10 cellular contexts compared by ENCODE assay signal in the genomic region with DNA sequence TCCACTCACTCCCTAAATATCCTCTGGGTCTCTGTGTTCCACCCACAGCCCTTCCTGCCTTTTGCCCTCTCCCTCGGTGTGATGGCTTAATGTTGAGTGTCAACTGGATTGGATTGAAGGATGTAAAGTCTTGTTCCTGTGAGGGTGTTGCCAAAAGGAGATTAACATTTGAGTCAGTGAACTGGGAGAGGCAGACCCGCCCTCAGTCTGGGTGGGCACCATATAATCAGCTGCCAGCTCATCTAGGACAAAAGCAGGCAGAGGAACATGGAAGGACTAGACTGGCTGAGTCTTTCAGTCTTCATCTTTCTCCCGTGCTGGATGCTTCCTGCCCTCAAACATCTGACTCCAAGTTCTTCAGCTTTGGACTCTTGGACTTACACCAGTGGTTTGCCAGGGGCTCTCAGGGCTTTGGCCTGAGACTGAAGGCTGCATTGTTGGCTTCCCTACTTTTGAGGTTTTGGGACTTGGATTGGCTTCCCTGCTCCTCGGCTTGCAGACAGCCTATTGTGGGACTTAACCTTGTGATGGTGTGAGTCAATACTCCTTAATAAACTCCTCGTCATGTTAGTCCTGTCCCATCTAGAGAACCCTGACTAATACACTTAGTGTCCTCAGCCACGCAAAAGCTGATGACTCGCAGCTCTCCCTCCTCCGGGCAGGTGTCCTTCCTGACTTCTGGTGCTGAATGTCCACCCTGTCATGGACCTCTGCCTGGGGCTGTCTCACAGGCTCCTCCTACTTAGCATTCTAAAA. TPM values are rescaled to one million over a fixed set of nuclear protein-coding genes. Genes with fewer than 3 reads are reported as not detected.
DNase-seq lines count a peak whose midpoint lies in the region; ATAC-seq and TF ChIP-seq lines count a peak whose summit lies in the region.
"Had no signal": no experiment of that assay in that cellular context is flagged by ENCODE, and none has a peak within 500 bp of the region (broad histone marks: within the 10 kb centered on the region; RNA-seq: fewer than 3 reads in every experiment).

No MANE protein-coding gene starts in this region.

- H3K36me3 Mint-ChIP-seq in CD8-positive, alpha-beta memory T cell = peaks cover 22 to 58% (median 25%) of the 10 kb centered on the region in 3 donors
- H3K36me3 Mint-ChIP-seq in effector memory CD8-positive, alpha-beta T cell (ENCODE audit: insufficient read depth) = peaks cover 27% of the 10 kb centered on the region
- peaks cover 45% of the 10 kb centered on the region for H3K36me3 Mint-ChIP-seq in nephron progenitor cell (ENCODE audit: low read depth)

- H3K4me1 ChIP-seq in CD8-positive, alpha-beta memory T cell (ENCODE audit: insufficient read depth, low read length) = peaks cover 54% of the 10 kb centered on the region
- peaks cover 21% of the 10 kb centered on the region for H3K4me1 ChIP-seq in PC-3 (ENCODE audit: insufficient read depth, low read length)

- no TSS peak for BruUV-seq in PC-3 (replicated peaks; lab: Mats Ljungman, UMichigan)

- peak; percentile 78 for ATAC-seq in PC-3
- ATAC-seq in effector memory CD8-positive, alpha-beta T cell (replicated peaks) = no peak
- ATAC-seq: GM12878 had no signal

- no peaks in the 10 kb centered on the region for H3K9me3 ChIP-seq in CD8-positive, alpha-beta memory T cell (ENCODE audit: low read length)
- H3K9me3 ChIP-seq in PC-3 (ENCODE audit: low read length) = no peaks in the 10 kb centered on the region

- H3K27me3 Mint-ChIP-seq in CD8-positive, alpha-beta memory T cell = peaks cover 0 to 2% of the 10 kb centered on the region in 2 donors
- no peaks in the 10 kb centered on the region for H3K27me3 Mint-ChIP-seq in effector memory CD8-positive, alpha-beta T cell
- peaks cover 6% of the 10 kb centered on the region for H3K27me3 Mint-ChIP-seq in nephron progenitor cell (ENCODE audit: low read depth, poor library complexity)

- no peaks in the 10 kb centered on the region for H3K36me3 ChIP-seq in CD8-positive, alpha-beta memory T cell (ENCODE audit: insufficient read depth, low read length)
- H3K36me3 ChIP-seq in PC-3 (ENCODE audit: low read depth, low read length) = no peaks in the 10 kb centered on the region

- no peak for DNase-seq in CD8-positive, alpha-beta memory T cell
- DNase-seq in PC-3 = peak; percentile 84
- DNase-seq in effector memory CD8-positive, alpha-beta T cell = no peak
- no peak for DNase-seq in nephron progenitor cell
- no peak for DNase-seq in GM13976 (ENCODE audit: low spot score)
- DNase-seq in NCI-H2081 treated with DMSO at 0.1 percent for 48 hours (lab: John Stamatoyannopoulos, UW) = no peak
- DNase-seq in activated CD4-positive, CD25-positive, alpha-beta regulatory T cell (lab: John Stamatoyannopoulos, UW) = no peak
- DNase-seq in middle frontal gyrus (ENCODE audit: extremely low spot score, low spot score) = no peak
- DNase-seq: spleen had no signal

- H3K9me3 Mint-ChIP-seq in CD8-positive, alpha-beta memory T cell = no peaks in the 10 kb centered on the region
- H3K9me3 Mint-ChIP-seq in effector memory CD8-positive, alpha-beta T cell = no peaks in the 10 kb centered on the region
- H3K9me3 Mint-ChIP-seq in nephron progenitor cell = peaks cover 21% of the 10 kb centered on the region

- peak overlapping the region; percentile 20 to 75 (median 41) for H3K4me3 Mint-ChIP-seq in CD8-positive, alpha-beta memory T cell
- peak overlapping the region; percentile 55 to 65 for H3K4me3 Mint-ChIP-seq in effector memory CD8-positive, alpha-beta T cell
- H3K4me3 Mint-ChIP-seq in nephron progenitor cell = no peak overlapping the region

- TF ChIP-seq CTCF in PC-3 (conservative IDR thresholded peaks at IDR 0.05; ENCODE audit: low read depth, low read length) = no peak
- no peak for TF ChIP-seq CTCF in nephron progenitor cell (IDR thresholded peaks at IDR 0.05)
- no peak for TF ChIP-seq CTCF in GM13976 (IDR thresholded peaks at IDR 0.05; ENCODE audit: borderline replicate concordance, control extremely low read depth, extremely low read depth, insufficient read depth, missing control alignments)

- H3K27ac Mint-ChIP-seq in CD8-positive, alpha-beta memory T cell = peak overlapping the region; percentile 67 to 95 (median 88)
- peak overlapping the region; percentile 89 to 97 for H3K27ac Mint-ChIP-seq in effector memory CD8-positive, alpha-beta T cell
- peak overlapping the region; percentile 72 for H3K27ac Mint-ChIP-seq in nephron progenitor cell

- intact Hi-C loops in PC-3 (cut with micrococcal nuclease) = no loop called here

- peak overlapping the region; percentile 5 for H3K4me2 ChIP-seq in PC-3 (ENCODE audit: low read length)

- CTCF ChIA-PET in CD8-positive, alpha-beta memory T cell (lab: Charles Lee) = interaction anchor here (1.5 kb wide), 1 partner anchor 20 kb away, joined by 4 read pairs; no protein-coding TSS in a partner anchor
- CTCF ChIA-PET in PC-3 (lab: Charles Lee) = no interaction called here

- H3K4me1 Mint-ChIP-seq in CD8-positive, alpha-beta memory T cell = peaks cover 65 to 87% (median 84%) of the 10 kb centered on the region in 3 donors
- peaks cover 51 to 63% of the 10 kb centered on the region in 2 donors for H3K4me1 Mint-ChIP-seq in effector memory CD8-positive, alpha-beta T cell (ENCODE audit: low read depth in 2 of 2)
- H3K4me1 Mint-ChIP-seq in nephron progenitor cell = peaks cover 17% of the 10 kb centered on the region

- in situ Hi-C loops in GM13976 (cut with MboI; ENCODE audit: low sequenced_read_pairs, unreplicated experiment) = no loop called here

- H3K4me3 ChIP-seq in CD8-positive, alpha-beta memory T cell (ENCODE audit: low read length) = no peak overlapping the region
- H3K4me3 ChIP-seq in PC-3 (ENCODE audit: low read length) = no peak overlapping the region
- H3K4me3 ChIP-seq: GM12878, spleen had no signal

- H3F3A ChIP-seq in PC-3 (ENCODE audit: low read length, unreplicated experiment) = no peaks in the 10 kb centered on the region

- no peak overlapping the region for H3K27ac ChIP-seq in CD8-positive, alpha-beta memory T cell (ENCODE audit: low read depth, low read length)
- H3K27ac ChIP-seq in PC-3 (ENCODE audit: low read length) = peak overlapping the region; percentile 69

- no peaks in the 10 kb centered on the region for H3K79me2 ChIP-seq in PC-3 (ENCODE audit: low read length)

- no peaks in the 10 kb centered on the region for H4K20me1 ChIP-seq in PC-3 (ENCODE audit: low read length)

- no peak overlapping the region for H3K9ac ChIP-seq in PC-3 (ENCODE audit: low read length)

- H3K9me2 ChIP-seq in PC-3 (replicated peaks; ENCODE audit: low read length) = no peaks in the 10 kb centered on the region

- H3K27me3 ChIP-seq in CD8-positive, alpha-beta memory T cell (ENCODE audit: insufficient read depth, low read length, poor library complexity, severe bottlenecking) = no peaks in the 10 kb centered on the region
- no peaks in the 10 kb centered on the region for H3K27me3 ChIP-seq in PC-3 (ENCODE audit: low read length)
- H3K27me3 ChIP-seq: spleen had no signal

- POLR2A ChIA-PET in CD8-positive, alpha-beta memory T cell (lab: Charles Lee) = interaction anchor here (0.5 kb wide), 1 partner anchor 46 kb away, joined by 3 read pairs; no protein-coding TSS in a partner anchor
- POLR2A ChIA-PET in PC-3 (lab: Charles Lee; ENCODE audit: unreplicated experiment) = no interaction called here

- no peak overlapping the region for H2AFZ ChIP-seq in PC-3 (ENCODE audit: low read length)

RNA-seq across cellular contexts. Expression of a gene that starts 5.9 kb away (rescaled TPM):
- total RNA-seq in CD8-positive, alpha-beta memory T cell = 10 to 100 TPM; 45.3 to 48.7 TPM
- 55.5 TPM for polyA plus RNA-seq in CD8-positive, alpha-beta memory T cell
- 0.84 and 0.92 TPM in 2 replicates for total RNA-seq in PC-3 (2014; rRNA removed)

RNA-seq across cellular contexts. Expression of a gene that starts 59.3 kb away (rescaled TPM):
- total RNA-seq in CD8-positive, alpha-beta memory T cell = 10 to 100 TPM; 17.7 to 19.9 TPM
- polyA plus RNA-seq in CD8-positive, alpha-beta memory T cell = 21.3 TPM
- total RNA-seq in PC-3 (2014; rRNA removed) = 8.6 and 10.7 TPM in 2 replicates

Comparison
In these comparisons a context has a peak if more than half of its experiments do, and no peak if none do; other contexts are left out.
1. RNA of a gene that starts 5.9 kb away (total RNA-seq): 45.3 to 48.7 TPM in CD8-positive, alpha-beta memory T cell; 0.84 to 0.92 TPM in PC-3; every median in the first group is over 10 times any median in the second.
2. Peak in every context shown above with its lines, with median percentiles within 50 percentile points of each other: H3K27ac Mint-ChIP-seq.